In genomic region chr6:80106418-80107235, GRCh38 we compare ENCODE assay signal across 8 cellular contexts. TPM values are rescaled to one million over a fixed set of nuclear protein-coding genes. Genes with fewer than 3 reads are reported as not detected.
DNase-seq lines count a peak whose midpoint lies in the region; ATAC-seq and TF ChIP-seq lines count a peak whose summit lies in the region.

Gene BCKDHB, plus strand, starts transcription at chr6:80106671. Its CDS starts 23 bp downstream, at chr6:80106694.

- CTCF ChIA-PET in CD8-positive, alpha-beta T cell (lab: Charles Lee): interaction anchor here (0.6 to 2.2 kb wide), 4 partner anchors 12 to 157 kb away, joined by 3 to 10 read pairs (median 6); no protein-coding TSS in a partner anchor

- H3K36me3 ChIP-seq in CD8-positive, alpha-beta T cell (ENCODE audit: insufficient read depth, low read length): no peaks in the 10 kb centered on the region
- H3K36me3 ChIP-seq in lower lobe of right lung: no peaks in the 10 kb centered on the region

- H3K27me3 Mint-ChIP-seq in CD8-positive, alpha-beta T cell (ENCODE audit: low read depth): no peaks in the 10 kb centered on the region

- intact Hi-C loops in CD8-positive, alpha-beta T cell (cut with DNase I, micrococcal nuclease): loop anchor here (1.0 to 10.0 kb wide), 12 partner anchors 58 to 1648 kb away; partner anchors contain the start of genes HMGN3 (in 2 of the 2), TTK (in 2 of the 2), IRAK1BP1 (in 1 of the 2) and LCA5 (in 1 of the 2)
- intact Hi-C loops in lower lobe of right lung (cut with DNase I): no loop called here

- H3K9me3 ChIP-seq in CD8-positive, alpha-beta T cell (ENCODE audit: low read length): no peaks in the 10 kb centered on the region
- H3K9me3 ChIP-seq in lower lobe of right lung: no peaks in the 10 kb centered on the region

- no peaks in the 10 kb centered on the region for H3K9me3 Mint-ChIP-seq in CD8-positive, alpha-beta T cell

- H3K4me3 Mint-ChIP-seq in CD8-positive, alpha-beta T cell: peak within 1 kb of the TSS; percentile 93

- H3K4me1 Mint-ChIP-seq in CD8-positive, alpha-beta T cell (ENCODE audit: low read depth): peaks cover 25% of the 10 kb centered on the region

- no peak for TF ChIP-seq CTCF in CD8-positive, alpha-beta T cell (IDR thresholded peaks at IDR 0.05)
- no peak for TF ChIP-seq CTCF in lower lobe of right lung (IDR thresholded peaks at IDR 0.05)

- peak; percentile 95 to 99 (median 96) for DNase-seq in CD8-positive, alpha-beta T cell
- DNase-seq in HS-27A (ENCODE audit: low read depth): peak; percentile 88
- peak; percentile 87 for DNase-seq in NK-92 (lab: John Stamatoyannopoulos, UW; ENCODE audit: unreplicated experiment)
- peak; percentile 90 to 95 for DNase-seq in activated CD8-positive, alpha-beta memory T cell treated with anti-CD3 and anti-CD28 coated beads for 1 hour (ENCODE audit: extremely low read depth in 1 of 2, low read depth in 1 of 2)
- DNase-seq in effector CD4-positive, alpha-beta T cell: peak; percentile 95
- peak; percentile 98 for DNase-seq in lower lobe of right lung
- DNase-seq in stimulated activated CD4-positive, alpha-beta T cell treated with anti-CD3 and anti-CD28 coated beads, TNF-alpha, amount 100 ng/mL, for 24 hours (ENCODE audit: low read depth in 3 of 3): peak; percentile 96 to 97 (median 96)

- H3K4me3 ChIP-seq in CD8-positive, alpha-beta T cell (ENCODE audit: low read depth, low read length): peak within 1 kb of the TSS; percentile 71
- H3K4me3 ChIP-seq in lower lobe of right lung: peak within 1 kb of the TSS; percentile 86

- peak; percentile 97 for ATAC-seq in CD8-positive, alpha-beta T cell
- ATAC-seq in GM19467 (IDR thresholded peaks at IDR 0.05; ENCODE audit: unreplicated experiment): peak; percentile 99
- peak; percentile 100 for ATAC-seq in lower lobe of right lung

- peak within 1 kb of the TSS; percentile 39 for H3K27ac ChIP-seq in CD8-positive, alpha-beta T cell (ENCODE audit: low read depth, low read length)
- peak within 1 kb of the TSS; percentile 89 for H3K27ac ChIP-seq in lower lobe of right lung

- POLR2A ChIA-PET in CD8-positive, alpha-beta T cell (lab: Charles Lee): interaction anchor here (0.6 to 1.9 kb wide), 6 partner anchors 22 to 1029 kb away, joined by 3 to 16 read pairs (median 4); partner anchors contain the start of genes PHIP and TTK

- H3K27me3 ChIP-seq in CD8-positive, alpha-beta T cell (ENCODE audit: insufficient read depth, low read length): no peaks in the 10 kb centered on the region
- H3K27me3 ChIP-seq in lower lobe of right lung (ENCODE audit: low read depth): no peaks in the 10 kb centered on the region

- peak within 1 kb of the TSS; percentile 91 for H3K27ac Mint-ChIP-seq in CD8-positive, alpha-beta T cell

- peaks cover 15% of the 10 kb centered on the region for H3K4me1 ChIP-seq in CD8-positive, alpha-beta T cell (ENCODE audit: insufficient read depth, low read length)
- H3K4me1 ChIP-seq in lower lobe of right lung: peaks cover 13% of the 10 kb centered on the region

- peaks cover 8% of the 10 kb centered on the region for H3K36me3 Mint-ChIP-seq in CD8-positive, alpha-beta T cell

RNA-seq across cellular contexts. Expression of gene BCKDHB, which starts in this region (rescaled TPM):
- 1 to 10 TPM; 8.2 to 8.3 TPM for total RNA-seq in CD8-positive, alpha-beta T cell
- total RNA-seq in lower lobe of right lung: 13.8 TPM

Comparison
In these comparisons a context has a peak if more than half of its experiments do, and no peak if none do; other contexts are left out.
1. Peak in every context shown above with its lines: DNase-seq, ATAC-seq, H3K4me3 ChIP-seq and H3K27ac ChIP-seq.